Comparison of ENCODE assay signal across 15 cellular contexts in genomic region chr19:16970821-16971220, GRCh38. TPM values are rescaled to one million over a fixed set of nuclear protein-coding genes. Genes with fewer than 3 reads are reported as not detected.
A peak's percentile ranks its signal among the peaks of the same experiment; 100 is the strongest.
DNase-seq lines count a peak whose midpoint lies in the region; ATAC-seq, FAIRE-seq and TF ChIP-seq lines count a peak whose summit lies in the region.
"Had no signal": no experiment of that assay in that cellular context is flagged by ENCODE, and none has a peak within 500 bp of the region (broad histone marks: within the 10 kb centered on the region; RNA-seq: fewer than 3 reads in every experiment).

No MANE protein-coding gene starts in this region.

- H2BK15ac ChIP-seq in mesenchymal stem cell (ENCODE audit: low read depth, poor library complexity, severe bottlenecking), result no peak overlapping the region

- H2BK120ac ChIP-seq in mesenchymal stem cell (ENCODE audit: low read depth, low read length), result no peak overlapping the region

- H3K4me3 ChIP-seq in pancreas (no peak overlapping the region), mesenchymal stem cell (ENCODE audit: insufficient read depth in 1 of 2, low read depth in 1 of 2, low read length in 2 of 2) (no peak overlapping the region)
- H3K4me3 ChIP-seq: A549, GM12878, GM23248 had no signal

- no peak for FAIRE-seq in pancreas (lab: Jason Lieb, UNC)
- FAIRE-seq: A549, GM12878, GM18507 had no signal

- H2BK5ac ChIP-seq in mesenchymal stem cell (ENCODE audit: low read depth, low read length, poor library complexity, severe bottlenecking), result no peak overlapping the region

- H3K4ac ChIP-seq in mesenchymal stem cell (ENCODE audit: low read depth in 1 of 2, low read length in 2 of 2), result no peak overlapping the region

- no peak overlapping the region for H3K9ac ChIP-seq in mesenchymal stem cell (ENCODE audit: low read length)
- H3K9ac ChIP-seq: GM23248 had no signal

- TF ChIP-seq CTCF in pancreas (IDR thresholded peaks at IDR 0.05), result no peak

- no peak overlapping the region for H3K4me2 ChIP-seq in mesenchymal stem cell (ENCODE audit: low read length, poor library complexity, severe bottlenecking)
- H3K4me2 ChIP-seq: A549 had no signal

- no peaks in the 10 kb centered on the region for H3K4me1 ChIP-seq in pancreas
- no peaks in the 10 kb centered on the region for H3K4me1 ChIP-seq in mesenchymal stem cell (ENCODE audit: control insufficient read depth, insufficient read depth, low read depth, low read length)
- H3K4me1 ChIP-seq: A549, Caco-2 had no signal

- no peak overlapping the region for H2AK5ac ChIP-seq in mesenchymal stem cell (ENCODE audit: low read length, severe bottlenecking)

- H4K8ac ChIP-seq in mesenchymal stem cell (ENCODE audit: low read length), result no peak overlapping the region

- H3K9me3 ChIP-seq in pancreas (no peaks in the 10 kb centered on the region), mesenchymal stem cell (ENCODE audit: control insufficient read depth, low read length) (peaks cover 14% of the 10 kb centered on the region)
- H3K9me3 ChIP-seq: Caco-2 had no signal

- no peaks in the 10 kb centered on the region for H3K79me1 ChIP-seq in mesenchymal stem cell (replicated peaks; ENCODE audit: low read length, poor library complexity, severe bottlenecking)

- WGBS in pancreas, 2 donors, result 71 to 88% methylated on average over 8 of the region's 8 CpGs
- WGBS in mesenchymal stem cell, result 86% methylated on average over 4 of the region's 8 CpGs

- intact Hi-C loops in pancreas (cut with DNase I), result no loop called here

- no peaks in the 10 kb centered on the region for H3K36me3 ChIP-seq in pancreas
- no peaks in the 10 kb centered on the region for H3K36me3 ChIP-seq in mesenchymal stem cell (ENCODE audit: control insufficient read depth in 1 of 2, insufficient read depth in 2 of 2, low read depth in 1 of 2, low read length in 2 of 2)

- DNase-seq in MV-4-11 (lab: John Stamatoyannopoulos, UW) (peak; percentile 22), RPMI7951 (ENCODE audit: low read depth) (peak; percentile 19), mesenteric fat pad (ENCODE audit: low spot score) (peak; percentile 72), pancreas (no peak), mesenchymal stem cell (no peak)
- DNase-seq: Caco-2; CD8-positive, alpha-beta memory T cell; GM23248; H7 had no signal

- H3K14ac ChIP-seq in mesenchymal stem cell (ENCODE audit: low read length in 2 of 2), result no peak overlapping the region

- no peaks in the 10 kb centered on the region for H3K27me3 ChIP-seq in pancreas
- no peaks in the 10 kb centered on the region for H3K27me3 ChIP-seq in mesenchymal stem cell (ENCODE audit: control insufficient read depth in 1 of 2, insufficient read depth in 1 of 2, low read length in 2 of 2)

- no peak overlapping the region for H2BK12ac ChIP-seq in mesenchymal stem cell (ENCODE audit: low read length in 2 of 2)

- H3K18ac ChIP-seq in mesenchymal stem cell (ENCODE audit: low read depth in 1 of 2, low read length in 2 of 2), result no peak overlapping the region

- H3K27ac ChIP-seq in pancreas (no peak overlapping the region), mesenchymal stem cell (ENCODE audit: low read length, poor library complexity, severe bottlenecking) (no peak overlapping the region)
- H3K27ac ChIP-seq: A549, GM23248 had no signal

- no peak overlapping the region for H4K91ac ChIP-seq in mesenchymal stem cell (ENCODE audit: low read length)

- H2AFZ ChIP-seq in mesenchymal stem cell (ENCODE audit: low read depth, low read length), result no peak overlapping the region
- H2AFZ ChIP-seq: GM23248 had no signal

- H3K23ac ChIP-seq in mesenchymal stem cell (ENCODE audit: low read length in 2 of 2), result no peak overlapping the region

- no peak for ATAC-seq in pancreas
- ATAC-seq in HG03139 (IDR thresholded peaks at IDR 0.05; ENCODE audit: unreplicated experiment), result no peak
- ATAC-seq: GM12878 had no signal

RNA-seq across cellular contexts. Expression of gene CPAMD8, which starts 55.8 kb away (rescaled TPM):
- 2.5 and 2.6 TPM in 2 replicates for total RNA-seq in RPMI7951 (2014; rRNA removed; shearing (Covaris generic))
- 8.4 TPM for total RNA-seq in mesenteric fat pad
- 1 to 10 TPM in 3 of 6 donors, under 1 TPM in 3; 0.60 to 4.2 (median 0.99) TPM for total RNA-seq in pancreas
- 1 to 10 TPM; 3.0 to 5.2 TPM for polyA plus RNA-seq in pancreas
- 3.7 TPM for polyA plus RNA-seq in mesenchymal stem cell (2013, experiment 1 of 2)
- polyA plus RNA-seq in mesenchymal stem cell (2013, experiment 2 of 2), result 3.3 TPM
- total RNA-seq: Daoy, HT1080 had no signal

Comparison
In these comparisons a context has a peak if more than half of its experiments do, and no peak if none do; other contexts are left out.
1. DNase-seq: peak in MV-4-11 (single experiment), RPMI7951 (single experiment) and mesenteric fat pad (single experiment); none in pancreas (0 of 6) and mesenchymal stem cell (single experiment).